In the genomic region with DNA sequence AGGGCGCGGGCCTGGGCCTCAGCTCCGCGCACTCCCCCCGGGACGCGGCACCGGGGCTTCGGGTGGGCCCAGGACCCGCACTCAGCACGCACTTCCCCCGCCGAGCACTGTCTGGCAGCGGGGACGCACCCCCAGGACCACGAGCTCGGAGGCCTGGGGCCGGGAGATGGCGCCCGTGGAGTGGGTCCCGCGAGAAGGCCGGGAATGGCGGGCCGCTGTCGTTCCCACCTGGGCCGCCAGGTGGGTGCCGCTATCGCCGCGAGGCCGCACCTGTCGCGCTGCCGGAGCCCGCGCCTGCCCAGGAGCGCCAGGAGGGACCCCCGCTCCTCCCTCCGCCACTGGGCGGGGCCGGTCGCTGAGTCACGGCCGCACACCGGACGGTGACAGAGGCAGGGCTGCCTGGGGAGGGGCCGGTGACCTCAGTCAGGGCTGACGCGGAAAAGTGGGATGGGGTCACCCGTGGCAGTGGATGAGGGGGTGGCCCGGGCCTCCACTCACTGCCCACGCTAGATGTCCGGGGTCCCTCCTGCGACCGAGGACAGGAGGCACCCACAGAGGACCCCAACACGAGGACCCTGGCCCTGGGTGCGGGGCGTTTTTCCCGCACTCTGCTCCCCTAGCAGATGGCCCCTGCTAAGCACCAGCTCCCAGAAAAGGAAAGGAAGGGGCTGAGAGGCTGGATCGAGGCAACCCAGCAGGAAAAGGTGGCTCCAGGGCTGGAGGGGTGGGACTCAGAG, we compare ENCODE assay signal across 8 cellular contexts. TPM values are rescaled to one million over a fixed set of nuclear protein-coding genes. Genes with fewer than 3 reads are reported as not detected.
DNase-seq lines count a peak whose midpoint lies in the region; ATAC-seq and TF ChIP-seq lines count a peak whose summit lies in the region.

No MANE protein-coding gene starts in this region.

- H3K36me3 Mint-ChIP-seq in CD4-positive, CD25-positive, alpha-beta regulatory T cell = no peaks in the 10 kb centered on the region
- H3K36me3 Mint-ChIP-seq in activated CD4-positive, alpha-beta T cell treated with anti-CD3 and anti-CD28 coated beads, Interleukin-2, amount 10 ng/mL, durations not matched to agents 24 days and 14 days (ENCODE audit: low read depth) = peaks cover 3% of the 10 kb centered on the region
- peaks cover 6% of the 10 kb centered on the region for H3K36me3 Mint-ChIP-seq in effector memory CD8-positive, alpha-beta T cell (ENCODE audit: insufficient read depth)

- peaks cover 47% of the 10 kb centered on the region for H3K4me1 ChIP-seq in CD4-positive, CD25-positive, alpha-beta regulatory T cell (ENCODE audit: control insufficient read depth, insufficient read depth, low read length, poor library complexity, severe bottlenecking)
- H3K4me1 ChIP-seq in HUES6 (ENCODE audit: control insufficient read depth, insufficient read depth, low read length) = peaks cover 50% of the 10 kb centered on the region
- H3K4me1 ChIP-seq in muscle layer of duodenum (ENCODE audit: control insufficient read depth in 1 of 2, insufficient read depth in 2 of 2, low read length in 2 of 2) = peaks cover 9 to 52% of the 10 kb centered on the region in 2 donors
- peaks cover 0 to 56% (median 42%) of the 10 kb centered on the region in 4 donors for H3K4me1 ChIP-seq in tibial nerve

- H3K27ac Mint-ChIP-seq in CD4-positive, CD25-positive, alpha-beta regulatory T cell = no peak overlapping the region
- no peak overlapping the region for H3K27ac Mint-ChIP-seq in activated CD4-positive, alpha-beta T cell treated with anti-CD3 and anti-CD28 coated beads, Interleukin-2, amount 10 ng/mL, durations not matched to agents 24 days and 14 days
- no peak overlapping the region for H3K27ac Mint-ChIP-seq in effector memory CD8-positive, alpha-beta T cell

- TF ChIP-seq POLR2A in tibial nerve (IDR thresholded peaks at IDR 0.05) = no peak

- H3K9me3 ChIP-seq in CD4-positive, CD25-positive, alpha-beta regulatory T cell (ENCODE audit: control insufficient read depth in 2 of 2, low read length in 2 of 2) = no peaks in the 10 kb centered on the region
- no peaks in the 10 kb centered on the region for H3K9me3 ChIP-seq in HUES6 (ENCODE audit: control insufficient read depth, insufficient read depth, low read depth, low read length)
- no peaks in the 10 kb centered on the region for H3K9me3 ChIP-seq in muscle layer of duodenum (ENCODE audit: control insufficient read depth in 1 of 2, low read length in 2 of 2)
- H3K9me3 ChIP-seq in tibial nerve = no peaks in the 10 kb centered on the region

- 6 to 10% methylated on average over 32 to 61 of the region's 61 CpGs for WGBS in tibial nerve, 2 donors

- peaks cover 9% of the 10 kb centered on the region for H3K27me3 Mint-ChIP-seq in CD4-positive, CD25-positive, alpha-beta regulatory T cell
- peaks cover 8% of the 10 kb centered on the region for H3K27me3 Mint-ChIP-seq in activated CD4-positive, alpha-beta T cell treated with anti-CD3 and anti-CD28 coated beads, Interleukin-2, amount 10 ng/mL, durations not matched to agents 24 days and 14 days
- H3K27me3 Mint-ChIP-seq in effector memory CD8-positive, alpha-beta T cell = peaks cover 0 to 6% of the 10 kb centered on the region in 2 donors

- intact Hi-C loops in activated CD4-positive, alpha-beta T cell treated with anti-CD3 and anti-CD28 coated beads, Interleukin-2, amount 10 ng/mL, durations not matched to agents 24 days and 14 days (cut with micrococcal nuclease) = no loop called here

- H3K9me3 Mint-ChIP-seq in CD4-positive, CD25-positive, alpha-beta regulatory T cell = no peaks in the 10 kb centered on the region
- no peaks in the 10 kb centered on the region for H3K9me3 Mint-ChIP-seq in activated CD4-positive, alpha-beta T cell treated with anti-CD3 and anti-CD28 coated beads, Interleukin-2, amount 10 ng/mL, durations not matched to agents 24 days and 14 days
- H3K9me3 Mint-ChIP-seq in effector memory CD8-positive, alpha-beta T cell = no peaks in the 10 kb centered on the region

- H3K36me3 ChIP-seq in CD4-positive, CD25-positive, alpha-beta regulatory T cell (ENCODE audit: control insufficient read depth, insufficient read depth, low read length) = no peaks in the 10 kb centered on the region
- no peaks in the 10 kb centered on the region for H3K36me3 ChIP-seq in HUES6 (ENCODE audit: control insufficient read depth, insufficient read depth, low read length)
- H3K36me3 ChIP-seq in muscle layer of duodenum (ENCODE audit: control insufficient read depth in 1 of 2, insufficient read depth in 2 of 2, low read length in 2 of 2) = no peaks in the 10 kb centered on the region
- H3K36me3 ChIP-seq in tibial nerve = no peaks in the 10 kb centered on the region

- no peak overlapping the region for H3K4me3 ChIP-seq in CD4-positive, CD25-positive, alpha-beta regulatory T cell (ENCODE audit: low read depth, low read length)
- H3K4me3 ChIP-seq in HUES6 (ENCODE audit: low read depth, low read length) (peak overlapping the region; percentile 63), muscle layer of duodenum (ENCODE audit: low read depth in 1 of 2, low read length in 2 of 2) (peak overlapping the region; percentile 26 to 89), tibial nerve (peak overlapping the region; percentile 28 to 75 (median 44))

- no peak for TF ChIP-seq EP300 in tibial nerve (IDR thresholded peaks at IDR 0.05)

- H3K27me3 ChIP-seq in CD4-positive, CD25-positive, alpha-beta regulatory T cell (ENCODE audit: control insufficient read depth, insufficient read depth, low read length) = no peaks in the 10 kb centered on the region
- H3K27me3 ChIP-seq in HUES6 (ENCODE audit: control insufficient read depth, insufficient read depth, low read length) = peaks cover 36% of the 10 kb centered on the region
- peaks cover 13% of the 10 kb centered on the region for H3K27me3 ChIP-seq in muscle layer of duodenum (ENCODE audit: low read depth, low read length)
- peaks cover 0 to 19% of the 10 kb centered on the region in 2 donors for H3K27me3 ChIP-seq in tibial nerve

- TF ChIP-seq CTCF in tibial nerve (IDR thresholded peaks at IDR 0.05) = peak in 4 of 5 experiments; percentile 28 to 58 (median 55)

- no peak overlapping the region for H3K4me3 Mint-ChIP-seq in CD4-positive, CD25-positive, alpha-beta regulatory T cell
- peak overlapping the region; percentile 35 for H3K4me3 Mint-ChIP-seq in activated CD4-positive, alpha-beta T cell treated with anti-CD3 and anti-CD28 coated beads, Interleukin-2, amount 10 ng/mL, durations not matched to agents 24 days and 14 days
- peak overlapping the region; percentile 40 to 52 for H3K4me3 Mint-ChIP-seq in effector memory CD8-positive, alpha-beta T cell

- ATAC-seq in CD4-positive, CD25-positive, alpha-beta regulatory T cell (ENCODE audit: low read depth in 2 of 2) = peak; percentile 44 to 57
- peak; percentile 57 for ATAC-seq in effector memory CD8-positive, alpha-beta T cell (replicated peaks)
- ATAC-seq in GM21390 (IDR thresholded peaks at IDR 0.05; ENCODE audit: unreplicated experiment) = no peak

- H3K4me1 Mint-ChIP-seq in CD4-positive, CD25-positive, alpha-beta regulatory T cell = peaks cover 0 to 30% (median 10%) of the 10 kb centered on the region in 4 donors
- H3K4me1 Mint-ChIP-seq in activated CD4-positive, alpha-beta T cell treated with anti-CD3 and anti-CD28 coated beads, Interleukin-2, amount 10 ng/mL, durations not matched to agents 24 days and 14 days = peaks cover 15% of the 10 kb centered on the region
- peaks cover 20 to 21% of the 10 kb centered on the region in 2 donors for H3K4me1 Mint-ChIP-seq in effector memory CD8-positive, alpha-beta T cell (ENCODE audit: low read depth in 2 of 2)

- H3K9ac ChIP-seq in HUES6 (ENCODE audit: low read length) = peak overlapping the region; percentile 75

- H3K27ac ChIP-seq in CD4-positive, CD25-positive, alpha-beta regulatory T cell (ENCODE audit: insufficient read depth, low read length, poor library complexity, severe bottlenecking) = no peak overlapping the region
- H3K27ac ChIP-seq in HUES6 (ENCODE audit: low read depth, low read length) (peak overlapping the region; percentile 37; the same call in 1 of the 2 replicates), muscle layer of duodenum (ENCODE audit: low read length) (no peak overlapping the region), tibial nerve (peak overlapping the region in 3 of 4 donors; percentile 64 to 100 (median 96))

- peak; percentile 61 to 71 (median 70) for DNase-seq in CD4-positive, CD25-positive, alpha-beta regulatory T cell
- peak; percentile 89 for DNase-seq in activated CD4-positive, alpha-beta T cell treated with anti-CD3 and anti-CD28 coated beads, Interleukin-2, amount 10 ng/mL, durations not matched to agents 24 days and 14 days
- peak; percentile 48 to 62 (median 59) for DNase-seq in effector memory CD8-positive, alpha-beta T cell
- no peak for DNase-seq in tibial nerve (ENCODE audit: low spot score in 2 of 2)
- no peak for DNase-seq in NCI-H82 (lab: John Stamatoyannopoulos, UW)

RNA-seq across cellular contexts. Expression of a gene that starts 6.9 kb away (rescaled TPM):
- 1,684 TPM for total RNA-seq in CD4-positive, CD25-positive, alpha-beta regulatory T cell
- polyA plus RNA-seq in CD4-positive, CD25-positive, alpha-beta regulatory T cell = 1,000 to 10,000 TPM; 1,881 to 2,724 (median 2,486) TPM
- total RNA-seq in activated CD4-positive, alpha-beta T cell treated with anti-CD3 and anti-CD28 coated beads, Interleukin-2, amount 10 ng/mL, durations not matched to agents 24 days and 14 days = 3,353 and 3,420 TPM in 2 replicates
- total RNA-seq in tibial nerve = 1,000 to 10,000 TPM; 2,372 to 2,875 (median 2,670) TPM

RNA-seq across cellular contexts. Expression of a gene that starts 8.7 kb away (rescaled TPM):
- total RNA-seq in CD4-positive, CD25-positive, alpha-beta regulatory T cell = 0.74 TPM
- under 1 TPM in 1 of 4 donors, not detected in 3; 0.17 TPM for polyA plus RNA-seq in CD4-positive, CD25-positive, alpha-beta regulatory T cell
- 0.26 and 0.51 TPM in 2 replicates for total RNA-seq in activated CD4-positive, alpha-beta T cell treated with anti-CD3 and anti-CD28 coated beads, Interleukin-2, amount 10 ng/mL, durations not matched to agents 24 days and 14 days
- 1 to 10 TPM in 3 of 4 donors, under 1 TPM in 1; 0.42 to 4.4 (median 3.7) TPM for total RNA-seq in tibial nerve

RNA-seq across cellular contexts. Expression of a gene that starts 32.7 kb away (rescaled TPM):
- 28.1 TPM for total RNA-seq in CD4-positive, CD25-positive, alpha-beta regulatory T cell
- 10 to 100 TPM in 2 of 4 donors, 1 to 10 TPM in 2; 8.2 to 13.0 (median 10.4) TPM for polyA plus RNA-seq in CD4-positive, CD25-positive, alpha-beta regulatory T cell
- total RNA-seq in activated CD4-positive, alpha-beta T cell treated with anti-CD3 and anti-CD28 coated beads, Interleukin-2, amount 10 ng/mL, durations not matched to agents 24 days and 14 days = 72.2 and 76.5 TPM in 2 replicates
- total RNA-seq in tibial nerve = 10 to 100 TPM; 20.1 to 41.7 (median 26.7) TPM

Comparison
In these comparisons a context has a peak if more than half of its experiments do, and no peak if none do; other contexts are left out.
1. DNase-seq: peak in CD4-positive, CD25-positive, alpha-beta regulatory T cell (3 of 3), activated CD4-positive, alpha-beta T cell treated with anti-CD3 and anti-CD28 coated beads, Interleukin-2, amount 10 ng/mL, durations not matched to agents 24 days and 14 days (single experiment) and effector memory CD8-positive, alpha-beta T cell (3 of 3); none in tibial nerve (0 of 2) and NCI-H82 (single experiment).
2. H3K27ac ChIP-seq: peak in HUES6 (single experiment) and tibial nerve (3 of 4); none in CD4-positive, CD25-positive, alpha-beta regulatory T cell (single experiment) and muscle layer of duodenum (single experiment).
3. H3K4me3 Mint-ChIP-seq: peak in activated CD4-positive, alpha-beta T cell treated with anti-CD3 and anti-CD28 coated beads, Interleukin-2, amount 10 ng/mL, durations not matched to agents 24 days and 14 days (single experiment) and effector memory CD8-positive, alpha-beta T cell (2 of 2); none in CD4-positive, CD25-positive, alpha-beta regulatory T cell (0 of 4).